ENCODE assay signal across 27 cellular contexts in the genomic region with DNA sequence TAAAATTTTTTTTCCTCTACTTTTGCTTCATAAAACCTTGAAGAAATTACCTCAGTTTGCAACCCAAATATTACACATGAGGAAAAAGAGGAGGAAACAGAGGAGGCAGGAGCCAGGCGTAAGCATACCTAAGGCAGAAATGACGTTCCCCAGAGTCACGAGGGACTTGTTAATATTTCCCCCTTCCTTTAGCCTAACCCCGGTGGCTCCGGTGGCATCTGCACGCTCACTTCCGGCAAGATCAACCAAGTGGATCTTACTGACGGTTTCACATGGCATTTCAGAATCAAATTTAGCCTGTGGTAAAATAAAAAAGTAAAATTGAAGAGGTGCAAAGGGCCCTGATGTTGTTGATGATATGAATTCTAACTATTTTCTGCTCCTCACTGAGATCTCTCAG.
A peak's percentile ranks its signal among the peaks of the same experiment; 100 is the strongest.
DNase-seq lines count a peak whose midpoint lies in the region; ATAC-seq and TF ChIP-seq lines count a peak whose summit lies in the region.
"Had no signal": no experiment of that assay in that cellular context is flagged by ENCODE, and none has a peak within 500 bp of the region (broad histone marks: within the 10 kb centered on the region; RNA-seq: fewer than 3 reads in every experiment).

No MANE protein-coding gene starts in this region.

- no peaks in the 10 kb centered on the region for H3K27me3 Mint-ChIP-seq in memory B cell
- no peaks in the 10 kb centered on the region for H3K27me3 Mint-ChIP-seq in T-helper 17 cell
- H3K27me3 Mint-ChIP-seq: activated CD4-positive, alpha-beta T cell treated with anti-CD3 and anti-CD28 coated beads for 36 hours; activated naive CD8-positive, alpha-beta T cell had no signal

- H3K9me3 ChIP-seq in Loucy (ENCODE audit: insufficient read depth, low read depth, low read length) (no peaks in the 10 kb centered on the region), T-helper 17 cell (ENCODE audit: control insufficient read depth, low read length, poor library complexity, severe bottlenecking) (no peaks in the 10 kb centered on the region), adrenal gland (replicated peaks in 1 of 3) (no peaks in the 10 kb centered on the region)
- no peaks in the 10 kb centered on the region for H3K9me3 ChIP-seq in effector memory CD4-positive, alpha-beta T cell (ENCODE audit: control insufficient read depth, low read length)
- H3K9me3 ChIP-seq: ascending aorta, esophagus muscularis mucosa, MG63, SK-N-SH had no signal

- H3K4me2 ChIP-seq in Loucy (ENCODE audit: low read depth, low read length, poor library complexity, severe bottlenecking), result peak overlapping the region; percentile 7
- H3K4me2 ChIP-seq: SK-N-SH had no signal

- TF ChIP-seq CTCF in GM12864 (IDR thresholded peaks at IDR 0.05; ENCODE audit: low read depth, low read length, missing control alignments), result no peak
- no peak for TF ChIP-seq CTCF in Loucy (conservative IDR thresholded peaks at IDR 0.05; ENCODE audit: low read length)
- no peak for TF ChIP-seq CTCF in GM20000 (IDR thresholded peaks at IDR 0.05; ENCODE audit: extremely low read depth, missing control alignments)
- TF ChIP-seq CTCF in adrenal gland (IDR thresholded peaks at IDR 0.05), result no peak

- H3K36me3 Mint-ChIP-seq in memory B cell (peaks cover 36% of the 10 kb centered on the region), T-helper 17 cell (ENCODE audit: low read depth) (peaks cover 8% of the 10 kb centered on the region)

- intact Hi-C loops in adrenal gland (cut with DNase I), result no loop called here

- H3K4me1 ChIP-seq in Loucy (ENCODE audit: insufficient read depth, low read length, poor library complexity, severe bottlenecking) (no peaks in the 10 kb centered on the region), adrenal gland (replicated peaks in 1 of 2) (no peaks in the 10 kb centered on the region)
- no peaks in the 10 kb centered on the region for H3K4me1 ChIP-seq in effector memory CD4-positive, alpha-beta T cell (ENCODE audit: control insufficient read depth, insufficient read depth, low read length, poor library complexity, severe bottlenecking)
- H3K4me1 ChIP-seq: ascending aorta, esophagus muscularis mucosa, foreskin keratinocyte had no signal

- no peak for TF ChIP-seq POLR2A in adrenal gland (IDR thresholded peaks at IDR 0.05)

- H3K4me1 Mint-ChIP-seq in memory B cell, result peaks cover 7% of the 10 kb centered on the region
- H3K4me1 Mint-ChIP-seq in T-helper 17 cell, result no peaks in the 10 kb centered on the region

- no peaks in the 10 kb centered on the region for H4K20me1 ChIP-seq in Loucy (ENCODE audit: insufficient read depth, low read length, poor library complexity, severe bottlenecking)

- H3K9me2 ChIP-seq in Loucy (replicated peaks; ENCODE audit: low read depth, low read length), result no peaks in the 10 kb centered on the region
- H3K9me2 ChIP-seq: SK-N-SH had no signal

- H3K4me3 Mint-ChIP-seq in memory B cell, result peak overlapping the region; percentile 0
- H3K4me3 Mint-ChIP-seq in T-helper 17 cell, result no peak overlapping the region
- H3K4me3 Mint-ChIP-seq: activated CD4-positive, alpha-beta T cell treated with anti-CD3 and anti-CD28 coated beads for 36 hours; activated naive CD8-positive, alpha-beta T cell had no signal

- H2AFZ ChIP-seq in Loucy (ENCODE audit: low read length), result no peak overlapping the region

- H3K27me3 ChIP-seq in Loucy (ENCODE audit: insufficient read depth, low read length, poor library complexity, severe bottlenecking), result no peaks in the 10 kb centered on the region
- no peaks in the 10 kb centered on the region for H3K27me3 ChIP-seq in effector memory CD4-positive, alpha-beta T cell (replicated peaks; ENCODE audit: control insufficient read depth, insufficient read depth, low read length, poor library complexity, severe bottlenecking)
- no peaks in the 10 kb centered on the region for H3K27me3 ChIP-seq in adrenal gland
- H3K27me3 ChIP-seq: ascending aorta, esophagus muscularis mucosa, foreskin keratinocyte, MG63 had no signal

- H3K9ac ChIP-seq in Loucy (ENCODE audit: low read depth, low read length, poor library complexity, severe bottlenecking), result no peak overlapping the region
- H3K9ac ChIP-seq: SK-N-SH had no signal

- H3K4me3 ChIP-seq in GM12864 (ENCODE audit: low read depth, low read length), result no peak overlapping the region
- no peak overlapping the region for H3K4me3 ChIP-seq in Loucy (ENCODE audit: low read length, poor library complexity, severe bottlenecking)
- no peak overlapping the region for H3K4me3 ChIP-seq in effector memory CD4-positive, alpha-beta T cell (ENCODE audit: insufficient read depth, low read depth, low read length, poor library complexity, severe bottlenecking)
- H3K4me3 ChIP-seq in adrenal gland, result no peak overlapping the region
- H3K4me3 ChIP-seq: ascending aorta, esophagus muscularis mucosa, K562, MG63 had no signal

- WGBS in adrenal gland, 4 donors, result 88 to 97% (median 92%) methylated on average over 8 of the region's 8 CpGs

- peak; percentile 33 for DNase-seq in GM12864 (ENCODE audit: low read depth)
- peak in 1 of 2 donors; percentile 27 for DNase-seq in memory B cell (ENCODE audit: low spot score in 2 of 2)
- DNase-seq in T-helper 17 cell, result no peak
- DNase-seq in GM20000 (ENCODE audit: low spot score), result no peak
- DNase-seq in effector memory CD4-positive, alpha-beta T cell, result no peak
- DNase-seq in adrenal gland, result no peak
- DNase-seq: activated CD4-positive, alpha-beta T cell treated with anti-CD3 and anti-CD28 coated beads for 36 hours; activated T-cell treated with anti-CD3 and anti-CD28 coated beads for 4 hours; cortex of kidney; DMS153; foreskin keratinocyte; left cardiac atrium; mesenchymal stem cell; MG63; NCI-H1417; NCI-H2029 treated with DMSO at 0.1 percent for 48 hours; NCI-H226; NCI-H748 treated with DMSO at 0.1 percent for 48 hours; OCI-M1; SK-N-SH; stimulated activated naive CD8-positive, alpha-beta T cell treated with anti-CD3 and anti-CD28 coated beads, Interleukin-15, Interleukin-2, amounts not matched to agents 100 U/mL and 50 U/mL, for 24 hours had no signal

- H3K36me3 ChIP-seq in Loucy (ENCODE audit: insufficient read depth, low read length) (peaks cover 6% of the 10 kb centered on the region; the same call in 1 of the 2 replicates), adrenal gland (replicated peaks in 1 of 2) (peaks cover 0 to 13% of the 10 kb centered on the region in 2 donors)
- H3K36me3 ChIP-seq in effector memory CD4-positive, alpha-beta T cell (ENCODE audit: control insufficient read depth, insufficient read depth, low read length), result peaks cover 18% of the 10 kb centered on the region
- H3K36me3 ChIP-seq: MG63 had no signal

- H3K79me2 ChIP-seq in Loucy (ENCODE audit: insufficient read depth, low read length), result no peaks in the 10 kb centered on the region

- ATAC-seq in GM19397 (IDR thresholded peaks at IDR 0.05; ENCODE audit: unreplicated experiment), result peak; percentile 66
- ATAC-seq in memory B cell (ENCODE audit: low read depth), result peak; percentile 99
- ATAC-seq in T-helper 17 cell, result no peak
- ATAC-seq: activated CD4-positive, alpha-beta T cell treated with anti-CD3 and anti-CD28 coated beads for 36 hours; foreskin keratinocyte; K562; left cardiac atrium; stimulated activated naive CD8-positive, alpha-beta T cell treated with anti-CD3 and anti-CD28 coated beads, Interleukin-15, Interleukin-2, amounts not matched to agents 100 U/mL and 50 U/mL, for 24 hours had no signal

- H3K27ac Mint-ChIP-seq in memory B cell, result peak overlapping the region; percentile 51
- no peak overlapping the region for H3K27ac Mint-ChIP-seq in T-helper 17 cell
- H3K27ac Mint-ChIP-seq: activated CD4-positive, alpha-beta T cell treated with anti-CD3 and anti-CD28 coated beads for 36 hours had no signal

- no peaks in the 10 kb centered on the region for H3F3A ChIP-seq in Loucy (ENCODE audit: low read depth)

- H3K9me3 Mint-ChIP-seq in memory B cell, result no peaks in the 10 kb centered on the region

- no peak overlapping the region for H3K27ac ChIP-seq in effector memory CD4-positive, alpha-beta T cell (ENCODE audit: insufficient read depth, low read length, poor library complexity, severe bottlenecking)
- no peak overlapping the region for H3K27ac ChIP-seq in adrenal gland
- H3K27ac ChIP-seq: ascending aorta, esophagus muscularis mucosa, foreskin keratinocyte had no signal
